In the genomic region with DNA sequence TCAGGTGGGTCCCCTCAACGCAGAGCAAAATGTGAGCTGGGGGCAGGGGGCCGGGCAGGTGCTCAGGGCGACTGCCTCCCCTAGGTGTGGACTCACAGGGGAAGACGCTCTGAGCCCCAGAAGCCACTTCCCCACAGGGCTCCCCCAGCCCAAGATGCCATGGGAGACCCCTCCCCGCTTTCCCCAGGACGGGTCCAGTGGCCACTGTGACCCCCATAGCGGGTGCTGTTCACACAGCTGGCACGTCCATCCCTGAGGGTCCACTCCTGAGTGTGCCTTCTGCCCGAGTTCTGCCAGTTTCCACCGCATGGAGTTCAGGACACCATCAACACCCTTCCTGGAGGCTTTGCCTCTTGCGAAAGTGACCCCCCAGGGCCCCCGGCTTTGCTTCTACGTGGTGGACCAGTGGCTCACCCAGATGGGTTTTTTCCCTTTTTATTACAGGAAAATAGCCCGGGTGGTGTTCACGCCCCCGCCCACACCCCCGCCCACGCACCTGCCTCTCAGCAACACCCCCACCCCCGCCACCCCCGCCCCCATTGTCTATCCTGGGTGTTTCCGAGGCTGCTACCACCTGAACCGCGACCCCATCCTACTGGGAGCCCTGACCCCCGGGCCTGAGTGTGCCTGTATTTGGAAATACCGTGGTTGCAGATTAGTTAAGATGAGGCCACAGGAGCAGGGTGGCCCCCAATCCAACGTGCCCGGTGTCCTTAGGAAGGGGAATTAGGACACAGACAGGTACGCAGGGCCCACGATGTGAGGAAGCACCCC, we compare ENCODE assay signal across 8 cellular contexts. TPM values are rescaled to one million over a fixed set of nuclear protein-coding genes. Genes with fewer than 3 reads are reported as not detected.
A peak's percentile ranks its signal among the peaks of the same experiment; 100 is the strongest.
DNase-seq lines count a peak whose midpoint lies in the region; ATAC-seq and TF ChIP-seq lines count a peak whose summit lies in the region.

No MANE protein-coding gene starts in this region.

- TF ChIP-seq POLR2A in ovary (IDR thresholded peaks at IDR 0.05) = no peak

- H3K4me3 ChIP-seq in ovary = no peak overlapping the region

- DNase-seq in Calu3 (no peak), MV-4-11 (lab: John Stamatoyannopoulos, UW) (peak; percentile 41), ovary (peak in 4 of 5 donors; percentile 6 to 31 (median 11)), inferior parietal cortex (ENCODE audit: extremely low spot score) (no peak), hippocampal formation (lab: John Stamatoyannopoulos, UW) (no peak)
- peak; percentile 69 for DNase-seq in activated naive CD8-positive, alpha-beta T cell treated with anti-CD3 and anti-CD28 coated beads, Interleukin-2, amount 50 U/mL, for 24 hours

- H3K27me3 ChIP-seq in ovary = no peaks in the 10 kb centered on the region

- H3K4me1 ChIP-seq in ovary (ENCODE audit: insufficient read depth) = peaks cover 2% of the 10 kb centered on the region

- H3K27me3 Mint-ChIP-seq in Calu3 (ENCODE audit: unreplicated experiment) = no peaks in the 10 kb centered on the region
- H3K27me3 Mint-ChIP-seq in activated naive CD8-positive, alpha-beta T cell treated with anti-CD3 and anti-CD28 coated beads, Interleukin-2, amount 50 U/mL, for 24 hours = no peaks in the 10 kb centered on the region

- intact Hi-C loops in Calu3 (cut with micrococcal nuclease; ENCODE audit: unreplicated experiment) (no loop called here), ovary (cut with DNase I) (no loop called here)

- peaks cover 67% of the 10 kb centered on the region for H3K4me1 Mint-ChIP-seq in Calu3 (ENCODE audit: low read depth, unreplicated experiment)
- peaks cover 57% of the 10 kb centered on the region for H3K4me1 Mint-ChIP-seq in activated naive CD8-positive, alpha-beta T cell treated with anti-CD3 and anti-CD28 coated beads, Interleukin-2, amount 50 U/mL, for 24 hours

- 46 to 55% (median 54%) methylated on average over 29 of the region's 29 CpGs for WGBS in ovary, 3 donors

- peak; percentile 1 for ATAC-seq in activated naive CD8-positive, alpha-beta T cell treated with anti-CD3 and anti-CD28 coated beads, Interleukin-2, amount 50 U/mL, for 24 hours
- ATAC-seq in GM18907 (IDR thresholded peaks at IDR 0.05; ENCODE audit: unreplicated experiment) (no peak), HG03565 (IDR thresholded peaks at IDR 0.05; ENCODE audit: unreplicated experiment) (no peak)

- TF ChIP-seq EP300 in ovary (IDR thresholded peaks at IDR 0.05) = no peak

- H3K36me3 Mint-ChIP-seq in Calu3 (ENCODE audit: insufficient read depth, unreplicated experiment) = peaks cover 84% of the 10 kb centered on the region
- H3K36me3 Mint-ChIP-seq in activated naive CD8-positive, alpha-beta T cell treated with anti-CD3 and anti-CD28 coated beads, Interleukin-2, amount 50 U/mL, for 24 hours (ENCODE audit: low read depth) = peaks cover 8% of the 10 kb centered on the region

- H3K27ac Mint-ChIP-seq in Calu3 (ENCODE audit: unreplicated experiment) = peak overlapping the region; percentile 85
- H3K27ac Mint-ChIP-seq in activated naive CD8-positive, alpha-beta T cell treated with anti-CD3 and anti-CD28 coated beads, Interleukin-2, amount 50 U/mL, for 24 hours = peak overlapping the region; percentile 94

- BruUV-seq in Calu3 (replicated peaks; lab: Mats Ljungman, UMichigan) = no TSS peak

- H3K27ac ChIP-seq in ovary = no peak overlapping the region

- no peaks in the 10 kb centered on the region for H3K9me3 Mint-ChIP-seq in Calu3 (ENCODE audit: low read depth, unreplicated experiment)
- H3K9me3 Mint-ChIP-seq in activated naive CD8-positive, alpha-beta T cell treated with anti-CD3 and anti-CD28 coated beads, Interleukin-2, amount 50 U/mL, for 24 hours = no peaks in the 10 kb centered on the region

- CTCF ChIA-PET in Calu3 (lab: Charles Lee) = interaction anchor here (1.1 to 1.3 kb wide), 3 partner anchors 8 to 30 kb away, joined by 5 to 9 read pairs (median 8); no protein-coding TSS in a partner anchor

- peak overlapping the region; percentile 45 for H3K4me3 Mint-ChIP-seq in Calu3 (ENCODE audit: low read depth, unreplicated experiment)
- H3K4me3 Mint-ChIP-seq in activated naive CD8-positive, alpha-beta T cell treated with anti-CD3 and anti-CD28 coated beads, Interleukin-2, amount 50 U/mL, for 24 hours = peak overlapping the region; percentile 77

- TF ChIP-seq CTCF in Calu3 (IDR thresholded peaks at IDR 0.05; ENCODE audit: unreplicated experiment) = no peak
- TF ChIP-seq CTCF in ovary (IDR thresholded peaks at IDR 0.05) = no peak

- H3K36me3 ChIP-seq in ovary = no peaks in the 10 kb centered on the region

- no peaks in the 10 kb centered on the region for H3K9me3 ChIP-seq in ovary

RNA-seq across cellular contexts. Expression of gene ADAP1, which starts 32.0 kb away (rescaled TPM):
- 173 and 220 TPM in 2 replicates for total RNA-seq in Calu3 (2022)
- total RNA-seq in ovary = 10 to 100 TPM in 1 of 7 donors, 1 to 10 TPM in 5, under 1 TPM in 1; 0.96 to 16.4 (median 3.6) TPM
- polyA plus RNA-seq in ovary = 1 to 10 TPM in 1 of 2 donors, under 1 TPM in 1; 0.52 to 3.5 TPM

RNA-seq across cellular contexts. Expression of gene GET4, which starts 46.2 kb away (rescaled TPM):
- total RNA-seq in Calu3 (2022) = 145 and 167 TPM in 2 replicates
- total RNA-seq in ovary = 10 to 100 TPM; 16.8 to 37.6 (median 30.4) TPM
- polyA plus RNA-seq in ovary = 10 to 100 TPM in 1 of 2 donors, 1 to 10 TPM in 1; 7.2 to 37.2 TPM

RNA-seq across cellular contexts. Expression of gene COX19, which starts 52.8 kb away (rescaled TPM):
- total RNA-seq in Calu3 (2022) = 37.4 and 39.1 TPM in 2 replicates
- total RNA-seq in ovary = 10 to 100 TPM in 6 of 7 donors, 1 to 10 TPM in 1; 9.0 to 15.2 (median 10.5) TPM
- polyA plus RNA-seq in ovary = 1 to 10 TPM; 6.7 to 6.8 TPM

Comparison
In these comparisons a context has a peak if more than half of its experiments do, and no peak if none do; other contexts are left out.
1. DNase-seq: peak in MV-4-11 (single experiment), activated naive CD8-positive, alpha-beta T cell treated with anti-CD3 and anti-CD28 coated beads, Interleukin-2, amount 50 U/mL, for 24 hours (single experiment) and ovary (4 of 5); none in Calu3 (single experiment), inferior parietal cortex (single experiment) and hippocampal formation (0 of 2).